In genomic region chr22:37601540-37602442, GRCh38 we compare ENCODE assay signal across 8 cellular contexts. TPM values are rescaled to one million over a fixed set of nuclear protein-coding genes. Genes with fewer than 3 reads are reported as not detected.
DNase-seq lines count a peak whose midpoint lies in the region; ATAC-seq, FAIRE-seq and TF ChIP-seq lines count a peak whose summit lies in the region.

No MANE protein-coding gene starts in this region.

- H4K5ac ChIP-seq in H9 (ENCODE audit: insufficient read length, low read depth, low read length) = no peak overlapping the region

- H3K14ac ChIP-seq in H9 (ENCODE audit: insufficient read depth, low read length) = no peak overlapping the region

- no peak overlapping the region for H3T11ph ChIP-seq in H9 (ENCODE audit: low read length)

- intact Hi-C loops in colonic mucosa (cut with DNase I) = no loop called here
- intact Hi-C loops in pancreas (cut with DNase I) = no loop called here
- intact Hi-C loops in activated CD4-positive, alpha-beta memory T cell treated with anti-CD3 and anti-CD28 coated beads for 36 hours (cut with micrococcal nuclease) = no loop called here

- H4K91ac ChIP-seq in H9 (ENCODE audit: insufficient read length, low read depth, low read length) = no peak overlapping the region

- DNase-seq in H9 (peak; percentile 95), NCI-H460 (ENCODE audit: extremely low read depth, low read depth) (peak; percentile 18), colonic mucosa (peak; percentile 80), pancreas (peak in 4 of 6 donors; percentile 75 to 86 (median 82)), NCI-H345 (lab: John Stamatoyannopoulos, UW) (no peak), cortex of kidney (lab: John Stamatoyannopoulos, UW) (no peak), chondrocyte (ENCODE audit: low spot score) (no peak)
- no peak for DNase-seq in activated CD4-positive, alpha-beta memory T cell treated with anti-CD3 and anti-CD28 coated beads for 36 hours

- H3K9ac ChIP-seq in H9 (ENCODE audit: extremely low read depth, insufficient read length, low read length) (no peak overlapping the region), colonic mucosa (ENCODE audit: low read depth in 2 of 2, low read length in 2 of 2) (peak overlapping the region in 1 of 2 donors; percentile 55)

- no peaks in the 10 kb centered on the region for H3K9me3 ChIP-seq in H9 (ENCODE audit: control insufficient read depth, low read depth, low read length)
- H3K9me3 ChIP-seq in colonic mucosa = no peaks in the 10 kb centered on the region
- H3K9me3 ChIP-seq in pancreas = no peaks in the 10 kb centered on the region

- FAIRE-seq in pancreas (lab: Jason Lieb, UNC) = no peak

- no peaks in the 10 kb centered on the region for H3K79me2 ChIP-seq in H9 (ENCODE audit: insufficient read depth, low read length)

- H2BK5ac ChIP-seq in H9 (ENCODE audit: insufficient read length, low read length) = no peak overlapping the region

- no CpG with 5 or more reads among the region's 14 CpGs for WGBS in H9 (ENCODE audit: extremely low coverage, insufficient read length, low lambda C conversion rate)
- WGBS in pancreas, 2 donors = 16 to 21% methylated on average over 14 of the region's 14 CpGs

- H3K27ac Mint-ChIP-seq in H9 (peak overlapping the region; percentile 84 to 93 (median 90)), chondrocyte (ENCODE audit: unreplicated experiment) (no peak overlapping the region)
- H3K27ac Mint-ChIP-seq in activated CD4-positive, alpha-beta memory T cell treated with anti-CD3 and anti-CD28 coated beads for 36 hours = no peak overlapping the region

- peak overlapping the region; percentile 29 for H2AFZ ChIP-seq in H9 (ENCODE audit: low read length)

- no peaks in the 10 kb centered on the region for H3K9me3 Mint-ChIP-seq in H9
- no peaks in the 10 kb centered on the region for H3K9me3 Mint-ChIP-seq in chondrocyte (ENCODE audit: low read depth)
- H3K9me3 Mint-ChIP-seq in activated CD4-positive, alpha-beta memory T cell treated with anti-CD3 and anti-CD28 coated beads for 36 hours = no peaks in the 10 kb centered on the region

- H3K4me3 Mint-ChIP-seq in H9 = peak overlapping the region; percentile 32 to 66
- no peak overlapping the region for H3K4me3 Mint-ChIP-seq in chondrocyte (ENCODE audit: unreplicated experiment)
- no peak overlapping the region for H3K4me3 Mint-ChIP-seq in activated CD4-positive, alpha-beta memory T cell treated with anti-CD3 and anti-CD28 coated beads for 36 hours

- H2BK12ac ChIP-seq in H9 (ENCODE audit: insufficient read length, low read depth, low read length) = no peak overlapping the region

- H3K79me1 ChIP-seq in H9 (ENCODE audit: insufficient read depth, low read depth, low read length, poor library complexity, severe bottlenecking) = no peaks in the 10 kb centered on the region

- H3K18ac ChIP-seq in H9 (ENCODE audit: insufficient read length, low read depth, low read length) = no peak overlapping the region

- H2BK20ac ChIP-seq in H9 (ENCODE audit: low read depth, low read length, poor library complexity, severe bottlenecking) = no peak overlapping the region

- H3K4me1 Mint-ChIP-seq in H9 (peaks cover 11 to 18% of the 10 kb centered on the region in 2 experiments), chondrocyte (ENCODE audit: low read depth) (peaks cover under 1% of the 10 kb centered on the region)
- peaks cover 27% of the 10 kb centered on the region for H3K4me1 Mint-ChIP-seq in activated CD4-positive, alpha-beta memory T cell treated with anti-CD3 and anti-CD28 coated beads for 36 hours (ENCODE audit: low read depth)

- H3K36me3 ChIP-seq in colonic mucosa = no peaks in the 10 kb centered on the region
- no peaks in the 10 kb centered on the region for H3K36me3 ChIP-seq in pancreas

- POLR2A ChIA-PET in activated CD4-positive, alpha-beta memory T cell treated with anti-CD3 and anti-CD28 coated beads for 36 hours (lab: Charles Lee) = interaction anchor here (0.8 kb wide), 1 partner anchor 9 kb away, joined by 3 read pairs; no protein-coding TSS in a partner anchor

- H3K4me2 ChIP-seq in H9 (ENCODE audit: insufficient read depth, insufficient read length, low read length) = peak overlapping the region; percentile 25

- no peak overlapping the region for H2BK120ac ChIP-seq in H9 (ENCODE audit: low read depth, low read length, poor library complexity, severe bottlenecking)

- no peak overlapping the region for H4K8ac ChIP-seq in H9 (replicated peaks; ENCODE audit: insufficient read length, low read depth, low read length)

- no peaks in the 10 kb centered on the region for H4K20me1 ChIP-seq in H9 (ENCODE audit: control insufficient read depth, insufficient read depth, insufficient read length)

- no peak overlapping the region for H3K23ac ChIP-seq in H9 (ENCODE audit: insufficient read length, low read depth, low read length)

- CTCF ChIA-PET in activated CD4-positive, alpha-beta memory T cell treated with anti-CD3 and anti-CD28 coated beads for 36 hours (lab: Charles Lee) = interaction anchor here (1.2 to 1.3 kb wide), 2 partner anchors 9 to 57 kb away, joined by 3 to 9 read pairs; no protein-coding TSS in a partner anchor

- no peak overlapping the region for H2AK5ac ChIP-seq in H9 (ENCODE audit: insufficient read length, low read length)

- no peak overlapping the region for H2BK15ac ChIP-seq in H9 (ENCODE audit: low read depth, low read length)

- H3K36me3 Mint-ChIP-seq in H9 (ENCODE audit: insufficient read depth in 1 of 3, low read depth in 3 of 3) = no peaks in the 10 kb centered on the region
- H3K36me3 Mint-ChIP-seq in chondrocyte (ENCODE audit: low read depth) = no peaks in the 10 kb centered on the region
- no peaks in the 10 kb centered on the region for H3K36me3 Mint-ChIP-seq in activated CD4-positive, alpha-beta memory T cell treated with anti-CD3 and anti-CD28 coated beads for 36 hours

- no peak overlapping the region for H3K4me3 ChIP-seq in colonic mucosa
- peak overlapping the region in 1 of 4 donors; percentile 3 for H3K4me3 ChIP-seq in pancreas

- ATAC-seq in pancreas = peak; percentile 91 to 95 (median 94)

- H3K27ac ChIP-seq in H9 (ENCODE audit: insufficient read length, low read depth, low read length) (no peak overlapping the region), colonic mucosa (peak overlapping the region; percentile 64), pancreas (peak overlapping the region; percentile 41 to 79 (median 70))

- H3K27me3 ChIP-seq in H9 (ENCODE audit: insufficient read depth, low read length) (no peaks in the 10 kb centered on the region), colonic mucosa (no peaks in the 10 kb centered on the region), pancreas (no peaks in the 10 kb centered on the region)

- no peaks in the 10 kb centered on the region for H3K23me2 ChIP-seq in H9 (ENCODE audit: insufficient read length, low read depth, low read length, poor library complexity, severe bottlenecking)

- no peak overlapping the region for H3K56ac ChIP-seq in H9 (ENCODE audit: insufficient read length, low read depth, low read length)

- H3K4me1 ChIP-seq in H9 (ENCODE audit: insufficient read depth, low read length) = peaks cover 3% of the 10 kb centered on the region; the same call in 1 of the 2 replicates
- no peaks in the 10 kb centered on the region for H3K4me1 ChIP-seq in colonic mucosa
- peaks cover 4 to 13% (median 10%) of the 10 kb centered on the region in 3 donors for H3K4me1 ChIP-seq in pancreas

- TF ChIP-seq CTCF in H9 (conservative IDR thresholded peaks at IDR 0.05) (no peak), colonic mucosa (IDR thresholded peaks at IDR 0.05) (no peak), pancreas (IDR thresholded peaks at IDR 0.05) (no peak), chondrocyte (IDR thresholded peaks at IDR 0.05) (no peak)

- H3K27me3 Mint-ChIP-seq in H9 (ENCODE audit: low read depth) = peaks cover 8% of the 10 kb centered on the region
- peaks cover 13% of the 10 kb centered on the region for H3K27me3 Mint-ChIP-seq in chondrocyte (ENCODE audit: low read depth)
- H3K27me3 Mint-ChIP-seq in activated CD4-positive, alpha-beta memory T cell treated with anti-CD3 and anti-CD28 coated beads for 36 hours = no peaks in the 10 kb centered on the region

- H3K4ac ChIP-seq in H9 (ENCODE audit: low read depth, low read length) = no peak overlapping the region

RNA-seq across cellular contexts. Expression of gene GGA1, which starts 6.8 kb away (rescaled TPM):
- total RNA-seq in H9 (2021) = 56.0 and 61.7 TPM in 2 replicates
- total RNA-seq in NCI-H460 (2014; rRNA removed; shearing (Covaris generic)) = 36.5 TPM in 2 replicates
- 118 and 144 TPM in 2 replicates for polyA plus RNA-seq in NCI-H460 (2014; cell fraction: nucleus; rRNA removed)
- 10 to 100 TPM; 45.7 to 90.2 TPM for total RNA-seq in colonic mucosa
- 10 to 100 TPM; 17.9 to 36.4 (median 21.5) TPM for total RNA-seq in pancreas
- 10 to 100 TPM; 81.5 to 84.9 TPM for polyA plus RNA-seq in pancreas
- 32.0 to 35.9 TPM (median 34.8 TPM) in 3 replicates for total RNA-seq in chondrocyte
- total RNA-seq in activated CD4-positive, alpha-beta memory T cell treated with anti-CD3 and anti-CD28 coated beads for 36 hours = 10 to 100 TPM; 59.0 to 61.1 TPM

RNA-seq across cellular contexts. Expression of gene LGALS2, which starts 21.9 kb away (rescaled TPM):
- not detected in 2 replicates for total RNA-seq in H9 (2021)
- not detected in 2 replicates for total RNA-seq in NCI-H460 (2014; rRNA removed; shearing (Covaris generic))
- polyA plus RNA-seq in NCI-H460 (2014; cell fraction: nucleus; rRNA removed) = not detected in 2 replicates
- 100 to 1,000 TPM; 118 to 160 TPM for total RNA-seq in colonic mucosa
- 10 to 100 TPM; 16.0 to 99.5 (median 40.9) TPM for total RNA-seq in pancreas
- polyA plus RNA-seq in pancreas = 10 to 100 TPM; 26.2 to 61.7 TPM
- total RNA-seq in chondrocyte = not detected in 3 replicates
- not detected for total RNA-seq in activated CD4-positive, alpha-beta memory T cell treated with anti-CD3 and anti-CD28 coated beads for 36 hours

RNA-seq across cellular contexts. Expression of gene SH3BP1, which starts 37.7 kb away (rescaled TPM):
- 33.6 and 35.1 TPM in 2 replicates for total RNA-seq in H9 (2021)
- 1.7 and 2.9 TPM in 2 replicates for total RNA-seq in NCI-H460 (2014; rRNA removed; shearing (Covaris generic))
- polyA plus RNA-seq in NCI-H460 (2014; cell fraction: nucleus; rRNA removed) = 8.8 and 12.1 TPM in 2 replicates
- total RNA-seq in colonic mucosa = 100 to 1,000 TPM in 1 of 2 donors, 10 to 100 TPM in 1; 91.8 to 125 TPM
- 1 to 10 TPM; 2.0 to 9.3 (median 3.9) TPM for total RNA-seq in pancreas
- polyA plus RNA-seq in pancreas = 1 to 10 TPM; 2.7 to 5.9 TPM
- 1.6 to 2.7 TPM (median 2.4 TPM) in 3 replicates for total RNA-seq in chondrocyte
- 100 to 1,000 TPM in 1 of 2 experiments, 10 to 100 TPM in 1; 97.6 to 102 TPM for total RNA-seq in activated CD4-positive, alpha-beta memory T cell treated with anti-CD3 and anti-CD28 coated beads for 36 hours

RNA-seq across cellular contexts. Expression of gene CDC42EP1, which starts 41.5 kb away (rescaled TPM):
- total RNA-seq in H9 (2021) (23.0 and 24.3 TPM in 2 replicates), colonic mucosa (10 to 100 TPM; 66.1 to 97.0 TPM), pancreas (100 to 1,000 TPM in 2 of 6 donors, 10 to 100 TPM in 4; 68.8 to 139 (median 96.1) TPM), chondrocyte (155 to 167 TPM (median 156 TPM) in 3 replicates)
- total RNA-seq in NCI-H460 (2014; rRNA removed; shearing (Covaris generic)) = 43.7 and 59.0 TPM in 2 replicates
- 25.0 and 26.6 TPM in 2 replicates for polyA plus RNA-seq in NCI-H460 (2014; cell fraction: nucleus; rRNA removed)
- polyA plus RNA-seq in pancreas = 10 to 100 TPM; 78.2 to 79.0 TPM
- 1 to 10 TPM; 1.4 to 1.9 TPM for total RNA-seq in activated CD4-positive, alpha-beta memory T cell treated with anti-CD3 and anti-CD28 coated beads for 36 hours

RNA-seq across cellular contexts. Expression of gene PDXP, which starts 56.7 kb away (rescaled TPM):
- 38.9 and 41.0 TPM in 2 replicates for total RNA-seq in H9 (2021)
- total RNA-seq in NCI-H460 (2014; rRNA removed; shearing (Covaris generic)) = 27.1 and 37.5 TPM in 2 replicates
- 32.5 and 34.0 TPM in 2 replicates for polyA plus RNA-seq in NCI-H460 (2014; cell fraction: nucleus; rRNA removed)
- 10 to 100 TPM; 24.5 to 34.0 TPM for total RNA-seq in colonic mucosa
- 1 to 10 TPM; 3.6 to 6.8 (median 5.4) TPM for total RNA-seq in pancreas
- polyA plus RNA-seq in pancreas = 10 to 100 TPM in 1 of 2 donors, 1 to 10 TPM in 1; 4.6 to 16.3 TPM
- 14.8 to 17.2 TPM (median 15.2 TPM) in 3 replicates for total RNA-seq in chondrocyte
- 10 to 100 TPM; 21.9 to 22.9 TPM for total RNA-seq in activated CD4-positive, alpha-beta memory T cell treated with anti-CD3 and anti-CD28 coated beads for 36 hours

Comparison
In these comparisons a context has a peak if more than half of its experiments do, and no peak if none do; other contexts are left out.
1. DNase-seq: peak in H9 (single experiment), NCI-H460 (single experiment), colonic mucosa (single experiment) and pancreas (4 of 6); none in NCI-H345 (single experiment), cortex of kidney (single experiment), chondrocyte (single experiment) and activated CD4-positive, alpha-beta memory T cell treated with anti-CD3 and anti-CD28 coated beads for 36 hours (single experiment).
2. H3K27ac Mint-ChIP-seq: peak in H9 (3 of 3); none in chondrocyte (single experiment) and activated CD4-positive, alpha-beta memory T cell treated with anti-CD3 and anti-CD28 coated beads for 36 hours (single experiment).
3. H3K4me3 Mint-ChIP-seq: peak in H9 (2 of 2); none in chondrocyte (single experiment) and activated CD4-positive, alpha-beta memory T cell treated with anti-CD3 and anti-CD28 coated beads for 36 hours (single experiment).
4. RNA of gene LGALS2, which starts 21.9 kb away (total RNA-seq): 118 to 160 TPM in colonic mucosa and 16.0 to 99.5 TPM in pancreas; not detected in H9, not detected in NCI-H460, not detected in chondrocyte and not detected in activated CD4-positive, alpha-beta memory T cell treated with anti-CD3 and anti-CD28 coated beads for 36 hours; every median in the first group is over 10 times any median in the second.